In genomic region chr7:46630031-46630430, GRCh38 we compare ENCODE assay signal across 18 cellular contexts.
DNase-seq lines count a peak whose midpoint lies in the region; ATAC-seq and TF ChIP-seq lines count a peak whose summit lies in the region.
"Had no signal": no experiment of that assay in that cellular context is flagged by ENCODE, and none has a peak within 500 bp of the region (broad histone marks: within the 10 kb centered on the region; RNA-seq: fewer than 3 reads in every experiment).

No MANE protein-coding gene starts in this region.

- H3K27ac Mint-ChIP-seq in osteocyte (ENCODE audit: unreplicated experiment), result peak overlapping the region; percentile 40
- no peak overlapping the region for H3K27ac Mint-ChIP-seq in stimulated activated effector memory CD8-positive, alpha-beta T cell treated with anti-CD3 and anti-CD28 coated beads, Interleukin-12 subunit alpha, Interleukin-12 subunit beta, amount 100 ng/mL, for 72 hours
- H3K27ac Mint-ChIP-seq: activated CD8-positive, alpha-beta T cell treated with anti-CD3 and anti-CD28 coated beads for 36 hours; activated T-helper 1 cell treated with anti-CD3 and anti-CD28 coated beads, Interleukin-12 subunit alpha, Interleukin-12 subunit beta, Interleukin-2, Interleukin-4 antibody, amounts not matched to agents 30 ng/mL and 10 ng/mL and 1 ng/mL, durations not matched to agents 14 hours and 24 hours and 36 hours; immature natural killer cell; natural killer cell treated with Interleukin-12 subunit alpha and Interleukin-12 subunit beta and Interleukin-15 and Interleukin-18, amount 100 ng/mL, for 72 hours had no signal

- intact Hi-C loops in prostate gland (cut with DNase I), result no loop called here

- no peaks in the 10 kb centered on the region for H3K27me3 Mint-ChIP-seq in osteocyte (ENCODE audit: unreplicated experiment)
- H3K27me3 Mint-ChIP-seq: activated CD8-positive, alpha-beta T cell treated with anti-CD3 and anti-CD28 coated beads for 36 hours; natural killer cell treated with Interleukin-12 subunit alpha and Interleukin-12 subunit beta and Interleukin-15 and Interleukin-18, amount 100 ng/mL, for 72 hours had no signal

- H3K27me3 ChIP-seq in fibroblast of lung (ENCODE audit: control insufficient read depth, insufficient read depth, low read length) (no peaks in the 10 kb centered on the region), prostate gland (replicated peaks; ENCODE audit: insufficient read depth) (no peaks in the 10 kb centered on the region)
- H3K27me3 ChIP-seq: gastroesophageal sphincter had no signal

- WGBS in prostate gland, result 79% methylated on average over 2 of the region's 2 CpGs

- H3K36me3 ChIP-seq in fibroblast of lung (ENCODE audit: control insufficient read depth, insufficient read depth, low read length) (no peaks in the 10 kb centered on the region), prostate gland (no peaks in the 10 kb centered on the region)
- H3K36me3 ChIP-seq: gastroesophageal sphincter had no signal

- H3K9me3 Mint-ChIP-seq in osteocyte (ENCODE audit: unreplicated experiment), result peaks cover 10% of the 10 kb centered on the region
- peaks cover 11% of the 10 kb centered on the region for H3K9me3 Mint-ChIP-seq in stimulated activated effector memory CD8-positive, alpha-beta T cell treated with anti-CD3 and anti-CD28 coated beads, Interleukin-12 subunit alpha, Interleukin-12 subunit beta, amount 100 ng/mL, for 72 hours
- H3K9me3 Mint-ChIP-seq: activated T-helper 1 cell treated with anti-CD3 and anti-CD28 coated beads, Interleukin-12 subunit alpha, Interleukin-12 subunit beta, Interleukin-2, Interleukin-4 antibody, amounts not matched to agents 30 ng/mL and 10 ng/mL and 1 ng/mL, durations not matched to agents 14 hours and 24 hours and 36 hours had no signal

- H2AFZ ChIP-seq in fibroblast of lung (ENCODE audit: low read length), result no peak overlapping the region

- no peak for ATAC-seq in stimulated activated effector memory CD8-positive, alpha-beta T cell treated with anti-CD3 and anti-CD28 coated beads, Interleukin-12 subunit alpha, Interleukin-12 subunit beta, amount 100 ng/mL, for 72 hours
- ATAC-seq: activated CD8-positive, alpha-beta T cell treated with anti-CD3 and anti-CD28 coated beads for 36 hours; gastroesophageal sphincter; K562; natural killer cell treated with Interleukin-12 subunit alpha and Interleukin-12 subunit beta and Interleukin-15 and Interleukin-18, amount 100 ng/mL, for 72 hours; Panc1 had no signal

- TF ChIP-seq POLR2A in prostate gland (IDR thresholded peaks at IDR 0.05), result no peak

- DNase-seq in EH (ENCODE audit: low read depth), result peak; percentile 94
- DNase-seq in SHP77 treated with DMSO at 0.1 percent for 48 hours (lab: John Stamatoyannopoulos, UW), result peak; percentile 11
- DNase-seq in fibroblast of lung (ENCODE audit: low read depth in 2 of 2), result peak; percentile 59 to 76
- DNase-seq in osteocyte (ENCODE audit: extremely low spot score, unreplicated experiment), result no peak
- no peak for DNase-seq in stimulated activated effector memory CD8-positive, alpha-beta T cell treated with anti-CD3 and anti-CD28 coated beads, Interleukin-12 subunit alpha, Interleukin-12 subunit beta, amount 100 ng/mL, for 72 hours (ENCODE audit: low spot score in 2 of 2)
- no peak for DNase-seq in DMS79 (lab: John Stamatoyannopoulos, UW)
- DNase-seq in stimulated activated CD4-positive, alpha-beta T cell treated with anti-CD3 and anti-CD28 coated beads, Interleukin-1b, Interleukin-23, amount 100 ng/mL, for 48 hours, result no peak
- DNase-seq in prostate gland (ENCODE audit: low spot score), result no peak
- DNase-seq: activated CD8-positive, alpha-beta T cell treated with anti-CD3 and anti-CD28 coated beads for 36 hours; AML-193; immature natural killer cell; NCI-H1105; NCI-H748 treated with DMSO at 0.1 percent for 48 hours had no signal

- H4K20me1 ChIP-seq in fibroblast of lung (ENCODE audit: control insufficient read depth, extremely low read depth, insufficient read depth, low read length), result no peaks in the 10 kb centered on the region

- no peak overlapping the region for H3K4me3 ChIP-seq in fibroblast of lung (replicated peaks in 1 of 4; ENCODE audit: control extremely low read depth in 1 of 4, insufficient read depth in 1 of 4, low read depth in 3 of 4, low read length in 4 of 4)
- H3K4me3 ChIP-seq in prostate gland, result no peak overlapping the region
- H3K4me3 ChIP-seq: gastroesophageal sphincter, K562 had no signal

- H3K27ac ChIP-seq in fibroblast of lung (ENCODE audit: insufficient read depth, low read length), result no peak overlapping the region
- H3K27ac ChIP-seq in prostate gland, result no peak overlapping the region
- H3K27ac ChIP-seq: gastroesophageal sphincter had no signal

- H3K9me3 ChIP-seq in fibroblast of lung (ENCODE audit: control insufficient read depth, insufficient read depth, low read depth, low read length), result no peaks in the 10 kb centered on the region
- H3K9me3 ChIP-seq in prostate gland, result no peaks in the 10 kb centered on the region
- H3K9me3 ChIP-seq: gastroesophageal sphincter had no signal

- no peaks in the 10 kb centered on the region for H3K79me2 ChIP-seq in fibroblast of lung (ENCODE audit: control insufficient read depth, insufficient read depth, low read length)

- H3K9ac ChIP-seq in fibroblast of lung (ENCODE audit: insufficient read depth, low read length), result no peak overlapping the region

- no peaks in the 10 kb centered on the region for H3K36me3 Mint-ChIP-seq in osteocyte (ENCODE audit: unreplicated experiment)
- no peaks in the 10 kb centered on the region for H3K36me3 Mint-ChIP-seq in stimulated activated effector memory CD8-positive, alpha-beta T cell treated with anti-CD3 and anti-CD28 coated beads, Interleukin-12 subunit alpha, Interleukin-12 subunit beta, amount 100 ng/mL, for 72 hours
- H3K36me3 Mint-ChIP-seq: natural killer cell treated with Interleukin-12 subunit alpha and Interleukin-12 subunit beta and Interleukin-15 and Interleukin-18, amount 100 ng/mL, for 72 hours had no signal

- H3K4me1 Mint-ChIP-seq in osteocyte (ENCODE audit: unreplicated experiment), result peaks cover 25% of the 10 kb centered on the region
- H3K4me1 Mint-ChIP-seq in stimulated activated effector memory CD8-positive, alpha-beta T cell treated with anti-CD3 and anti-CD28 coated beads, Interleukin-12 subunit alpha, Interleukin-12 subunit beta, amount 100 ng/mL, for 72 hours, result no peaks in the 10 kb centered on the region
- H3K4me1 Mint-ChIP-seq: immature natural killer cell had no signal

- H3K4me2 ChIP-seq in fibroblast of lung (ENCODE audit: extremely low read depth, insufficient read depth, low read length), result no peak overlapping the region

- TF ChIP-seq CTCF in fibroblast of lung (conservative IDR thresholded peaks at IDR 0.05 in 1 of 2, IDR thresholded peaks at IDR 0.05 in 1 of 2; ENCODE audit: low read depth in 1 of 2, low read length in 2 of 2), result no peak
- TF ChIP-seq CTCF in osteocyte (IDR thresholded peaks at IDR 0.05), result no peak
- TF ChIP-seq CTCF in prostate gland (IDR thresholded peaks at IDR 0.05), result no peak

- H3K4me1 ChIP-seq in fibroblast of lung (ENCODE audit: control insufficient read depth, extremely low read depth, insufficient read depth, low read length) (no peaks in the 10 kb centered on the region), prostate gland (replicated peaks) (no peaks in the 10 kb centered on the region)
- H3K4me1 ChIP-seq: gastroesophageal sphincter had no signal

- no peak overlapping the region for H3K4me3 Mint-ChIP-seq in osteocyte (ENCODE audit: unreplicated experiment)
- no peak overlapping the region for H3K4me3 Mint-ChIP-seq in stimulated activated effector memory CD8-positive, alpha-beta T cell treated with anti-CD3 and anti-CD28 coated beads, Interleukin-12 subunit alpha, Interleukin-12 subunit beta, amount 100 ng/mL, for 72 hours
- H3K4me3 Mint-ChIP-seq: activated CD8-positive, alpha-beta T cell treated with anti-CD3 and anti-CD28 coated beads for 36 hours; activated T-helper 1 cell treated with anti-CD3 and anti-CD28 coated beads, Interleukin-12 subunit alpha, Interleukin-12 subunit beta, Interleukin-2, Interleukin-4 antibody, amounts not matched to agents 30 ng/mL and 10 ng/mL and 1 ng/mL, durations not matched to agents 14 hours and 24 hours and 36 hours; immature natural killer cell; natural killer cell treated with Interleukin-12 subunit alpha and Interleukin-12 subunit beta and Interleukin-15 and Interleukin-18, amount 100 ng/mL, for 72 hours had no signal

Comparison
In these comparisons a context has a peak if more than half of its experiments do, and no peak if none do; other contexts are left out.
1. DNase-seq: peak in EH (single experiment), SHP77 treated with DMSO at 0.1 percent for 48 hours (single experiment) and fibroblast of lung (2 of 2); none in osteocyte (single experiment), stimulated activated effector memory CD8-positive, alpha-beta T cell treated with anti-CD3 and anti-CD28 coated beads, Interleukin-12 subunit alpha, Interleukin-12 subunit beta, amount 100 ng/mL, for 72 hours (0 of 2), DMS79 (single experiment), stimulated activated CD4-positive, alpha-beta T cell treated with anti-CD3 and anti-CD28 coated beads, Interleukin-1b, Interleukin-23, amount 100 ng/mL, for 48 hours (single experiment) and prostate gland (single experiment).